In genomic region chr3:138296639-138297038, GRCh38 we compare ENCODE assay signal across 19 cellular contexts. TPM values are rescaled to one million over a fixed set of nuclear protein-coding genes. Genes with fewer than 3 reads are reported as not detected.
DNase-seq lines count a peak whose midpoint lies in the region; ATAC-seq and TF ChIP-seq lines count a peak whose summit lies in the region.
"Had no signal": no experiment of that assay in that cellular context is flagged by ENCODE, and none has a peak within 500 bp of the region (broad histone marks: within the 10 kb centered on the region; RNA-seq: fewer than 3 reads in every experiment).

No MANE protein-coding gene starts in this region.

- no peak overlapping the region for H3K4me3 Mint-ChIP-seq in natural killer cell treated with Interleukin-12 subunit alpha and Interleukin-12 subunit beta and Interleukin-15 and Interleukin-18, amount 100 ng/mL, for 72 hours
- H3K4me3 Mint-ChIP-seq in natural killer cell (no peak overlapping the region), endodermal cell (no peak overlapping the region)
- peak overlapping the region; percentile 7 for H3K4me3 Mint-ChIP-seq in activated naive CD8-positive, alpha-beta T cell
- H3K4me3 Mint-ChIP-seq in stimulated activated naive CD8-positive, alpha-beta T cell treated with anti-CD3 and anti-CD28 coated beads, Interleukin-15, Interleukin-2, amounts not matched to agents 100 ng/mL and 50 ng/mL, for 24 hours = no peak overlapping the region
- H3K4me3 Mint-ChIP-seq: naive thymus-derived CD8-positive, alpha-beta T cell had no signal

- no peaks in the 10 kb centered on the region for H3K4me1 ChIP-seq in PC-3 (ENCODE audit: insufficient read depth, low read length)
- H3K4me1 ChIP-seq in endodermal cell (ENCODE audit: control insufficient read depth, insufficient read depth, low read length) = no peaks in the 10 kb centered on the region

- no peaks in the 10 kb centered on the region for H3K9me3 Mint-ChIP-seq in natural killer cell treated with Interleukin-12 subunit alpha and Interleukin-12 subunit beta and Interleukin-15 and Interleukin-18, amount 100 ng/mL, for 72 hours
- H3K9me3 Mint-ChIP-seq in natural killer cell = no peaks in the 10 kb centered on the region
- H3K9me3 Mint-ChIP-seq in activated naive CD8-positive, alpha-beta T cell (ENCODE audit: low read depth) = no peaks in the 10 kb centered on the region
- no peaks in the 10 kb centered on the region for H3K9me3 Mint-ChIP-seq in stimulated activated naive CD8-positive, alpha-beta T cell treated with anti-CD3 and anti-CD28 coated beads, Interleukin-15, Interleukin-2, amounts not matched to agents 100 ng/mL and 50 ng/mL, for 24 hours
- no peaks in the 10 kb centered on the region for H3K9me3 Mint-ChIP-seq in endodermal cell
- H3K9me3 Mint-ChIP-seq: naive thymus-derived CD8-positive, alpha-beta T cell had no signal

- peaks cover 5% of the 10 kb centered on the region for H3K36me3 Mint-ChIP-seq in natural killer cell treated with Interleukin-12 subunit alpha and Interleukin-12 subunit beta and Interleukin-15 and Interleukin-18, amount 100 ng/mL, for 72 hours
- no peaks in the 10 kb centered on the region for H3K36me3 Mint-ChIP-seq in natural killer cell
- H3K36me3 Mint-ChIP-seq in activated naive CD8-positive, alpha-beta T cell = peaks cover 12% of the 10 kb centered on the region
- peaks cover 50% of the 10 kb centered on the region for H3K36me3 Mint-ChIP-seq in stimulated activated naive CD8-positive, alpha-beta T cell treated with anti-CD3 and anti-CD28 coated beads, Interleukin-15, Interleukin-2, amounts not matched to agents 100 ng/mL and 50 ng/mL, for 24 hours (ENCODE audit: low read depth)
- H3K36me3 Mint-ChIP-seq in endodermal cell (ENCODE audit: low read depth) = peaks cover 35% of the 10 kb centered on the region

- H3K9ac ChIP-seq in PC-3 (ENCODE audit: low read length) = no peak overlapping the region
- H3K9ac ChIP-seq in endodermal cell (ENCODE audit: extremely low read depth, low read length, poor library complexity, severe bottlenecking) = no peak overlapping the region
- H3K9ac ChIP-seq: GM23248 had no signal

- H3K27ac Mint-ChIP-seq in natural killer cell treated with Interleukin-12 subunit alpha and Interleukin-12 subunit beta and Interleukin-15 and Interleukin-18, amount 100 ng/mL, for 72 hours = peak overlapping the region; percentile 22 to 43
- no peak overlapping the region for H3K27ac Mint-ChIP-seq in natural killer cell
- H3K27ac Mint-ChIP-seq in activated naive CD8-positive, alpha-beta T cell = peak overlapping the region; percentile 76
- peak overlapping the region; percentile 86 for H3K27ac Mint-ChIP-seq in stimulated activated naive CD8-positive, alpha-beta T cell treated with anti-CD3 and anti-CD28 coated beads, Interleukin-15, Interleukin-2, amounts not matched to agents 100 ng/mL and 50 ng/mL, for 24 hours
- no peak overlapping the region for H3K27ac Mint-ChIP-seq in endodermal cell

- no peak overlapping the region for H3K4me3 ChIP-seq in PC-3 (ENCODE audit: low read length)
- no peak overlapping the region for H3K4me3 ChIP-seq in endodermal cell (ENCODE audit: low read length)
- H3K4me3 ChIP-seq: GM23248, hepatocyte, skin epidermis had no signal

- H3K27me3 ChIP-seq in PC-3 (ENCODE audit: low read length) = no peaks in the 10 kb centered on the region
- no peaks in the 10 kb centered on the region for H3K27me3 ChIP-seq in endodermal cell (ENCODE audit: control insufficient read depth, insufficient read depth, low read length, poor library complexity, severe bottlenecking)
- H3K27me3 ChIP-seq: hepatocyte had no signal

- H3K36me3 ChIP-seq in PC-3 (ENCODE audit: low read depth, low read length) (0 out of 2 replicates have a peak, but pooled peaks cover 3% of the 10 kb centered on the region), endodermal cell (ENCODE audit: control insufficient read depth, insufficient read depth, low read length) (peaks cover 47% of the 10 kb centered on the region)

- peak in 1 of 2 donors; percentile 58 for ATAC-seq in natural killer cell treated with Interleukin-12 subunit alpha and Interleukin-12 subunit beta and Interleukin-15 and Interleukin-18, amount 100 ng/mL, for 72 hours
- ATAC-seq in natural killer cell = no peak
- peak; percentile 51 for ATAC-seq in HG02571 (IDR thresholded peaks at IDR 0.05; ENCODE audit: unreplicated experiment)
- no peak for ATAC-seq in PC-3
- ATAC-seq: naive thymus-derived CD8-positive, alpha-beta T cell; Right ventricle myocardium inferior had no signal

- H3F3A ChIP-seq in PC-3 (ENCODE audit: low read length, unreplicated experiment) = no peaks in the 10 kb centered on the region

- H3K4me1 Mint-ChIP-seq in natural killer cell treated with Interleukin-12 subunit alpha and Interleukin-12 subunit beta and Interleukin-15 and Interleukin-18, amount 100 ng/mL, for 72 hours (ENCODE audit: low read depth in 2 of 2) = peaks cover 0 to 4% of the 10 kb centered on the region in 2 donors
- H3K4me1 Mint-ChIP-seq in natural killer cell (no peaks in the 10 kb centered on the region), endodermal cell (no peaks in the 10 kb centered on the region)
- H3K4me1 Mint-ChIP-seq in activated naive CD8-positive, alpha-beta T cell (ENCODE audit: low read depth) = peaks cover 6% of the 10 kb centered on the region
- H3K4me1 Mint-ChIP-seq in stimulated activated naive CD8-positive, alpha-beta T cell treated with anti-CD3 and anti-CD28 coated beads, Interleukin-15, Interleukin-2, amounts not matched to agents 100 ng/mL and 50 ng/mL, for 24 hours (ENCODE audit: low read depth) = peaks cover 28% of the 10 kb centered on the region

- H2AFZ ChIP-seq in PC-3 (ENCODE audit: low read length) = no peak overlapping the region
- H2AFZ ChIP-seq: GM23248, hepatocyte had no signal

- H3K9me3 ChIP-seq in PC-3 (ENCODE audit: low read length) = no peaks in the 10 kb centered on the region
- no peaks in the 10 kb centered on the region for H3K9me3 ChIP-seq in endodermal cell (ENCODE audit: control insufficient read depth, low read length)

- DNase-seq in natural killer cell treated with Interleukin-12 subunit alpha and Interleukin-12 subunit beta and Interleukin-15 and Interleukin-18, amount 100 ng/mL, for 72 hours (ENCODE audit: low spot score) = no peak
- DNase-seq in natural killer cell (no peak), PC-3 (no peak), endodermal cell (no peak)
- DNase-seq: aorta; GM23248; KBM-7; naive thymus-derived CD8-positive, alpha-beta T cell; NCI-H2029 treated with DMSO at 0.1 percent for 48 hours; NCI-H446 treated with DMSO at 0.1 percent for 48 hours had no signal

- CTCF ChIA-PET in PC-3 (lab: Charles Lee) = no interaction called here

- intact Hi-C loops in natural killer cell (cut with micrococcal nuclease) = no loop called here
- intact Hi-C loops in PC-3 (cut with micrococcal nuclease) = no loop called here

- no peaks in the 10 kb centered on the region for H3K27me3 Mint-ChIP-seq in natural killer cell treated with Interleukin-12 subunit alpha and Interleukin-12 subunit beta and Interleukin-15 and Interleukin-18, amount 100 ng/mL, for 72 hours
- H3K27me3 Mint-ChIP-seq in natural killer cell (ENCODE audit: low read depth in 2 of 2) = no peaks in the 10 kb centered on the region
- no peaks in the 10 kb centered on the region for H3K27me3 Mint-ChIP-seq in activated naive CD8-positive, alpha-beta T cell
- H3K27me3 Mint-ChIP-seq in stimulated activated naive CD8-positive, alpha-beta T cell treated with anti-CD3 and anti-CD28 coated beads, Interleukin-15, Interleukin-2, amounts not matched to agents 100 ng/mL and 50 ng/mL, for 24 hours = no peaks in the 10 kb centered on the region
- no peaks in the 10 kb centered on the region for H3K27me3 Mint-ChIP-seq in endodermal cell (ENCODE audit: insufficient read depth)
- H3K27me3 Mint-ChIP-seq: naive thymus-derived CD8-positive, alpha-beta T cell had no signal

- no TSS peak for BruUV-seq in PC-3 (replicated peaks; lab: Mats Ljungman, UMichigan)

- H3K9me2 ChIP-seq in PC-3 (replicated peaks; ENCODE audit: low read length) = no peaks in the 10 kb centered on the region

- H3K4me2 ChIP-seq in PC-3 (ENCODE audit: low read length) = no peak overlapping the region
- H3K4me2 ChIP-seq: hepatocyte had no signal

- no peak for TF ChIP-seq CTCF in natural killer cell (IDR thresholded peaks at IDR 0.05)
- no peak for TF ChIP-seq CTCF in PC-3 (conservative IDR thresholded peaks at IDR 0.05; ENCODE audit: low read depth, low read length)
- TF ChIP-seq CTCF in endodermal cell (conservative IDR thresholded peaks at IDR 0.05) = no peak

- H4K20me1 ChIP-seq in PC-3 (ENCODE audit: low read length) = no peaks in the 10 kb centered on the region

- POLR2A ChIA-PET in PC-3 (lab: Charles Lee; ENCODE audit: unreplicated experiment) = no interaction called here

- WGBS in endodermal cell (ENCODE audit: insufficient coverage in 1 of 2, insufficient read length in 1 of 2), 2 experiments = 96 to 100% methylated on average over 1 of the region's 1 CpG

- H3K27ac ChIP-seq in PC-3 (ENCODE audit: low read length) (no peak overlapping the region), endodermal cell (ENCODE audit: low read depth, low read length) (no peak overlapping the region)
- H3K27ac ChIP-seq: GM23248, hepatocyte had no signal

- H3K79me2 ChIP-seq in PC-3 (ENCODE audit: low read length) = no peaks in the 10 kb centered on the region
- H3K79me2 ChIP-seq: hepatocyte had no signal

RNA-seq across cellular contexts. Expression of gene NME9, which starts 33.0 kb away (rescaled TPM):
- total RNA-seq in natural killer cell treated with Interleukin-12 subunit alpha and Interleukin-12 subunit beta and Interleukin-15 and Interleukin-18, amount 100 ng/mL, for 72 hours = not detected
- not detected for total RNA-seq in natural killer cell
- total RNA-seq in PC-3 (2014; rRNA removed) = 0.40 TPM in 1 of 2 replicates, not detected in the other
- 1 to 10 TPM in 1 of 2 donors, under 1 TPM in 1; 0.40 to 1.3 TPM for total RNA-seq in endodermal cell
- 0.68 TPM for polyA plus RNA-seq in endodermal cell (2013, experiment 1 of 2)
- 0.83 TPM for polyA plus RNA-seq in endodermal cell (2013, experiment 2 of 2)
- total RNA-seq: chondrocyte; GM23248; hepatocyte; posterior vena cava; Right ventricle myocardium inferior; T-helper 1 cell treated with Interleukin-12 subunit alpha and Interleukin-12 subunit beta and Interleukin-4 antibody, amounts not matched to agents 30 ng/mL and 1 ng/mL, for 36 hours had no signal

RNA-seq across cellular contexts. Expression of gene MRAS, which starts 51.7 kb away (rescaled TPM):
- 10 to 100 TPM in 1 of 2 donors, 1 to 10 TPM in 1; 2.8 to 12.3 TPM for total RNA-seq in natural killer cell treated with Interleukin-12 subunit alpha and Interleukin-12 subunit beta and Interleukin-15 and Interleukin-18, amount 100 ng/mL, for 72 hours
- total RNA-seq in natural killer cell (1 to 10 TPM; 1.2 to 4.9 (median 2.4) TPM), PC-3 (2014; rRNA removed) (2.8 and 5.3 TPM in 2 replicates), endodermal cell (10 to 100 TPM; 12.8 to 16.1 TPM)
- polyA plus RNA-seq in endodermal cell (2013, experiment 1 of 2) = 24.2 TPM
- polyA plus RNA-seq in endodermal cell (2013, experiment 2 of 2) = 24.6 TPM
- total RNA-seq: T-helper 1 cell treated with Interleukin-12 subunit alpha and Interleukin-12 subunit beta and Interleukin-4 antibody, amounts not matched to agents 30 ng/mL and 1 ng/mL, for 36 hours had no signal
- polyA plus RNA-seq: naive thymus-derived CD8-positive, alpha-beta T cell had no signal

Comparison
In these comparisons a context has a peak if more than half of its experiments do, and no peak if none do; other contexts are left out.
1. H3K27ac Mint-ChIP-seq: peak in natural killer cell treated with Interleukin-12 subunit alpha and Interleukin-12 subunit beta and Interleukin-15 and Interleukin-18, amount 100 ng/mL, for 72 hours (2 of 2), activated naive CD8-positive, alpha-beta T cell (single experiment) and stimulated activated naive CD8-positive, alpha-beta T cell treated with anti-CD3 and anti-CD28 coated beads, Interleukin-15, Interleukin-2, amounts not matched to agents 100 ng/mL and 50 ng/mL, for 24 hours (single experiment); none in natural killer cell (0 of 2) and endodermal cell (single experiment).